ENCODE assay signal across 14 cellular contexts in the genomic region with DNA sequence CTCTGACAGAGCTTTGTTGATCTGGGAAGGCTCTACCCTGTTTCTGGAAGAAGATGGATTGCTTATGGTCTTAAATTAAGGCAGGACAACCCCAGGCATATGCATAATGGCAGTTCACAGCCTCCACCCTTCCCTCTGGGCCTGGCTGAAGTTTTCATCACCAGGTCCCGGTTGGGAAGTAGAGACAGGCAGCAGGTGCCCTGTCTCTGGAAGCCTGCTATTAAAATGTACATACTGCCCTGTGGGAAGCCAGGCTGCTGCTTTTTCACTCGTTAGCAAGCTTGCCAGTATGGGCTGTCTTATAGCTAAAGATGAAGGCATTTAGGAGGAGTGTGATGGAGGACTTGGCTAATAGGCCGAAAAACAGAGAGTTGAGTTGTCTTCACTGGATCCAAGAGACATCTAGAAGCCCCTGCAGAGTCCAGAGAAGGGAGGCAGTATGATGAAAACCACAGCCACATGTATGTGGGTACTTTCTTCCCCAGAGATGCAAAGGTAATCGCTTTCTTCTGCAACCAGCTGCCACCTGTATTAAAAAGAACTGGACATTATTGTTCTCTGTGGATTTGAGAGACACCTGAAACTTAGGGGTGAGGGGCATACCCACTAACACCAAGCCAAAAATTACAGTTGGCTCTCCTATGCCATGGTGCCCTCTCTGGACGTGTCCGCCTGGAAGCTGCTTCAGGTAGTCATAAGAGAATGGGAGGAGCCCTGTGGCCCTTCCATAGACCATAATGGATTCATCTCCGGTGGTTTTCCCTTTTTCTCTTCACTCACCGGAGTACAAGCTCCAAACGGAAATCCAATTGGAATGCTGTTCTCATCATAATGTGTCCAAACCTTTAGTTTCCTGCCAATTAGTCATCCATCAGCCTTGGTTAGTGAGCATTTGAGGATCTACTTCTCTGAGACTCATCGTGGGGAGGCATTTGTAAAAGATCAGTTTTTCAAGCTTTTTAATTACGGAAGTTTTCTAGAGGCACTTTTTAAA. TPM values are rescaled to one million over a fixed set of nuclear protein-coding genes. Genes with fewer than 3 reads are reported as not detected.
A peak's percentile ranks its signal among the peaks of the same experiment; 100 is the strongest.
DNase-seq lines count a peak whose midpoint lies in the region; ATAC-seq and TF ChIP-seq lines count a peak whose summit lies in the region.
"Had no signal": no experiment of that assay in that cellular context is flagged by ENCODE, and none has a peak within 500 bp of the region (broad histone marks: within the 10 kb centered on the region; RNA-seq: fewer than 3 reads in every experiment).

No MANE protein-coding gene starts in this region.

- no peak overlapping the region for H3K4me3 ChIP-seq in KMS-11 (IDR thresholded peaks at IDR 0.05; ENCODE audit: insufficient read depth, low read depth, low read length)
- H3K4me3 ChIP-seq in mucosa of rectum (ENCODE audit: low read length in 2 of 2), result no peak overlapping the region
- H3K4me3 ChIP-seq: BLaER1 treated with 17β-estradiol and CSF1 and Interleukin-3, amounts not matched to agents 10 nM and 100 nM had no signal

- DNase-seq in AG20443 (ENCODE audit: low spot score) (peak; percentile 39), chondrocyte (ENCODE audit: low spot score) (no peak), KBM-7 (no peak), DMS153 (lab: John Stamatoyannopoulos, UW) (no peak), NCI-H748 treated with DMSO at 0.1 percent for 48 hours (lab: John Stamatoyannopoulos, UW) (no peak)
- DNase-seq: activated CD4-positive, alpha-beta T cell treated with anti-CD3 and anti-CD28 coated beads, Interleukin-2, amount 50 U/mL, for 1 hour; activated naive CD4-positive, alpha-beta T cell treated with Interleukin-2 at 50 U/mL for 16 hours; NCI-H82; stimulated activated naive CD4-positive, alpha-beta T cell; SW 1271 had no signal

- in situ Hi-C loops in KBM-7 (cut with MboI; ENCODE audit: low pct_unique_long_range_greater_than_20kb, low sequenced_read_pairs), result no loop called here

- H3K36me3 Mint-ChIP-seq in chondrocyte (ENCODE audit: low read depth), result peaks cover 3% of the 10 kb centered on the region

- peak overlapping the region; percentile 13 for H3K27ac Mint-ChIP-seq in chondrocyte (ENCODE audit: unreplicated experiment)

- H3K27me3 Mint-ChIP-seq in chondrocyte (ENCODE audit: low read depth), result no peaks in the 10 kb centered on the region

- H2AFZ ChIP-seq in KMS-11 (ENCODE audit: low read depth), result no peak overlapping the region

- H3K27me3 ChIP-seq in KMS-11 (ENCODE audit: insufficient read depth, low read depth) (no peaks in the 10 kb centered on the region), mucosa of rectum (ENCODE audit: control insufficient read depth in 2 of 2, insufficient read depth in 2 of 2, low read length in 2 of 2) (no peaks in the 10 kb centered on the region)
- H3K27me3 ChIP-seq: BLaER1 treated with 17β-estradiol and CSF1 and Interleukin-3, amounts not matched to agents 10 nM and 100 nM had no signal

- H3K4me1 Mint-ChIP-seq in chondrocyte (ENCODE audit: low read depth), result peaks cover 73% of the 10 kb centered on the region

- ATAC-seq in HG03039 (IDR thresholded peaks at IDR 0.05; ENCODE audit: unreplicated experiment), result no peak

- no peaks in the 10 kb centered on the region for H4K20me1 ChIP-seq in KMS-11 (ENCODE audit: insufficient read depth)
- H4K20me1 ChIP-seq: BLaER1 treated with 17β-estradiol and CSF1 and Interleukin-3, amounts not matched to agents 10 nM and 100 nM had no signal

- peak overlapping the region; percentile 96 for H3K4me2 ChIP-seq in KMS-11
- H3K4me2 ChIP-seq: BLaER1 treated with 17β-estradiol and CSF1 and Interleukin-3, amounts not matched to agents 10 nM and 100 nM had no signal

- no peaks in the 10 kb centered on the region; the same call in 1 of the 2 replicates for H3K36me3 ChIP-seq in KMS-11 (ENCODE audit: insufficient read depth)
- H3K36me3 ChIP-seq in mucosa of rectum (ENCODE audit: control insufficient read depth in 2 of 2, insufficient read depth in 2 of 2, low read length in 2 of 2), result peaks cover 15 to 26% of the 10 kb centered on the region in 2 donors

- no peak overlapping the region for H3K4me3 Mint-ChIP-seq in chondrocyte (ENCODE audit: unreplicated experiment)

- H3K9ac ChIP-seq in KMS-11 (no peak overlapping the region), mucosa of rectum (ENCODE audit: low read depth in 1 of 2, low read length in 2 of 2) (peak overlapping the region in 1 of 2 donors; percentile 8)
- H3K9ac ChIP-seq: BLaER1 treated with 17β-estradiol and CSF1 and Interleukin-3, amounts not matched to agents 10 nM and 100 nM had no signal

- TF ChIP-seq CTCF in KMS-11 (conservative IDR thresholded peaks at IDR 0.05; ENCODE audit: low read depth, low read length) (no peak), chondrocyte (IDR thresholded peaks at IDR 0.05) (no peak)

- peaks cover 16% of the 10 kb centered on the region; the same call in 1 of the 2 replicates for H3K79me2 ChIP-seq in KMS-11 (ENCODE audit: insufficient read depth, low read depth)

- H3K9me3 ChIP-seq in mucosa of rectum (ENCODE audit: control insufficient read depth in 2 of 2, low read length in 2 of 2), result no peaks in the 10 kb centered on the region
- H3K9me3 ChIP-seq: BLaER1 treated with 17β-estradiol and CSF1 and Interleukin-3, amounts not matched to agents 10 nM and 100 nM had no signal

- peak overlapping the region; percentile 63 for H3K27ac ChIP-seq in KMS-11
- peak overlapping the region; percentile 82 to 91 for H3K27ac ChIP-seq in mucosa of rectum (ENCODE audit: low read depth in 2 of 2, low read length in 2 of 2)
- H3K27ac ChIP-seq: BLaER1 treated with 17β-estradiol and CSF1 and Interleukin-3, amounts not matched to agents 10 nM and 100 nM had no signal

- no peaks in the 10 kb centered on the region for H3K9me3 Mint-ChIP-seq in chondrocyte (ENCODE audit: low read depth)

- peaks cover 99% of the 10 kb centered on the region for H3K4me1 ChIP-seq in KMS-11 (ENCODE audit: low read depth, poor library complexity, severe bottlenecking)
- peaks cover 32 to 40% of the 10 kb centered on the region in 2 donors for H3K4me1 ChIP-seq in mucosa of rectum (ENCODE audit: control insufficient read depth in 2 of 2, insufficient read depth in 2 of 2, low read length in 2 of 2)

RNA-seq across cellular contexts. Expression of a gene that starts 34.6 kb away (rescaled TPM):
- 50.0 to 58.5 TPM (median 50.5 TPM) in 3 replicates for total RNA-seq in chondrocyte
